ENCODE assay signal across 28 cellular contexts in the genomic region with DNA sequence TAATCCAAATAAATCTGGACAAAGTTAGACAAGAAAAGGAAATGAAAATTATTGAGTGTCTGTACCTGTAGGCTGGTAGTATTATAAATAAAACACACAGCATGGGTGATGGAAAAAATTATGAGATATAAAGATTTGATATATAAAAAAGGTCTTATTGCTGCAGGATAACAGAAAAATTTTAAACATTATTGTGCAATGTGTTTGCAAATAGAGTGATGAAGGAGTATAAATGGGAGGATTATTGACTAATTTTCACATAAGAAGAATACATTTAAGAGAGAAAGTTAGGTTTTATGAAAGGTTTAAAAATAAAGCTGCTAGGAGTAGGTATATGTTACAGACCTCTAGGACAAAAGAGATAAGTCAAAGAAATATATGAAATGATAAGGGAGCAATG.
"Had no signal": no experiment of that assay in that cellular context is flagged by ENCODE, and none has a peak within 500 bp of the region (broad histone marks: within the 10 kb centered on the region; RNA-seq: fewer than 3 reads in every experiment).

No MANE protein-coding gene starts in this region.

- H3K4me1 ChIP-seq: neural progenitor cell, parathyroid adenoma, psoas muscle, suprapubic skin, testis, tibial artery, transverse colon, upper lobe of right lung, uterus had no signal

- H2AFZ ChIP-seq: neural progenitor cell, parathyroid adenoma had no signal

- H3K36me3 ChIP-seq: neural progenitor cell, ovary, spleen, suprapubic skin, tibial artery, transverse colon, upper lobe of right lung, uterus had no signal

- DNase-seq: natural killer cell; occipital lobe; ovary; posterior cingulate gyrus; psoas muscle; right cardiac atrium; spleen; stimulated activated CD4-positive, alpha-beta T cell treated with anti-CD3 and anti-CD28 coated beads, Interleukin-12 subunit alpha, Interleukin-12 subunit beta, amount 100 ng/mL, for 4 hours; stimulated activated CD4-positive, alpha-beta T cell treated with anti-CD3 and anti-CD28 coated beads, Interleukin-1b, Interleukin-23, amount 100 ng/mL, for 48 hours; stimulated activated CD4-positive, alpha-beta T cell treated with anti-CD3 and anti-CD28 coated beads, Interleukin-4, amount 100 ng/mL, for 1 hour; stimulated activated CD4-positive, alpha-beta T cell treated with anti-CD3 and anti-CD28 coated beads, Interleukin-4, amount 100 ng/mL, for 4 hours; stimulated activated CD8-positive, alpha-beta memory T cell treated with anti-CD3 and anti-CD28 coated beads, Interleukin-4, amount 100 ng/mL, for 48 hours; stimulated activated naive CD4-positive, alpha-beta T cell; stimulated activated naive CD8-positive, alpha-beta T cell treated with anti-CD3 and anti-CD28 coated beads, Interleukin-15, amount 100 ng/mL, for 72 hours; stimulated activated naive CD8-positive, alpha-beta T cell treated with anti-CD3 and anti-CD28 coated beads, Interleukin-15, Interleukin-2, amounts not matched to agents 100 U/mL and 50 U/mL, for 24 hours; substantia nigra; testis; tibial artery; transverse colon; upper lobe of right lung; uterus had no signal

- H3K4me2 ChIP-seq: neural progenitor cell, smooth muscle cell had no signal

- H3K27ac ChIP-seq: neural progenitor cell, ovary, parathyroid adenoma, psoas muscle, skin epidermis, spleen, suprapubic skin, testis, tibial artery, transverse colon, upper lobe of right lung, uterus had no signal

- H3K27me3 ChIP-seq: neural progenitor cell, ovary, spleen, suprapubic skin, testis, tibial artery, transverse colon, upper lobe of right lung, uterus had no signal

- H3K79me2 ChIP-seq: parathyroid adenoma had no signal

- H3K4me3 ChIP-seq: neural progenitor cell, ovary, psoas muscle, skin epidermis, smooth muscle cell, spleen, suprapubic skin, testis, tibial artery, transverse colon, upper lobe of right lung, uterus had no signal

- H3K9me3 ChIP-seq: ovary, psoas muscle, spleen, suprapubic skin, testis, tibial artery, transverse colon, upper lobe of right lung, uterus had no signal

- H3K9ac ChIP-seq: neural progenitor cell, parathyroid adenoma had no signal

- ATAC-seq: natural killer cell; psoas muscle; right cardiac atrium; sciatic nerve; stimulated activated memory B cell treated with anti-CD40 and anti-IgM and Interleukin-4, amounts not matched to agents 10 μg/mL and 1 μg/mL and 100 μg/mL, for 72 hours; stimulated activated naive CD8-positive, alpha-beta T cell treated with anti-CD3 and anti-CD28 coated beads, Interleukin-15, amount 100 ng/mL, for 72 hours; stimulated activated naive CD8-positive, alpha-beta T cell treated with anti-CD3 and anti-CD28 coated beads, Interleukin-15, Interleukin-2, amounts not matched to agents 100 U/mL and 50 U/mL, for 24 hours; upper lobe of right lung had no signal
